Comparison of ENCODE assay signal across 8 cellular contexts in the genomic region with DNA sequence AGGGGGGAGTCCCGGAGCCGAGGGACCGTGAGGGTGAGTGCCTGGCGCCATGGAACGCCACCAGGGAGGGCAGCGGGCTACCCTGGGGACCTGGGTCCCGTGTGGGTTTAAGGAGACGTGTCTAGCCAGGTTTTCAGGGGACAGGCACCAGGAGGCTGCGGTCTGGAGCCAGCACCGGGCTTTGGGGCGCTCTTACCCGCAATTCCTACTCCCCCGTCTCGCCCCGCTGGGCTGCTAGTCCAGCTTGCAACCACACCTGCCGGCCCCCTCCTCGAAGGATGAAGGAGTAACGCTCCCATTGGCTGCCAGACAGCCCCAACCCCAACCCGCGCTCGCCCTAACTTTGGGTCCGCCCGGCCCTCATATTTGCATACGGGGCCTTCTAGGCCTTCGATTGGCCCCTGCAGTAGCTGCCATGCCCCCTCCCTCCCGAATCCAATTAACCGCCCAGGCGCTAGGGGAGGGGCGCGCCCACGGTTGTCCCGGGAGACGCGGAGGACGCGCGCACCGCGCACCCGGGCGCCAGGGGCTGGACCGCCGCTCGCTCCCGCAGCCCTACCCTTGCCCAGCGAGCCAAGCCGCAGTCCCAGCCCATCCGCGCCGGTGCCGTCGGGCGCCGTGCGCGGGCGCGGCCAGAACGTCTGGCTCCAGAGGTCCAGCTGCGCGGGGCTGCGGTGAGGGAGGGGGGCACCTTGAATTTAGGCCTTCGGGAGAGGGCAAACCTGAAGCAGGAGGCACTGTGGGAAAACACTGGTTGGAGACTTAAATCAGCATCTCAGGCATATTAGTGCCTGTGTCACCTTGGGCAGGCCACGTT. TPM values are rescaled to one million over a fixed set of nuclear protein-coding genes. Genes with fewer than 3 reads are reported as not detected.
DNase-seq lines count a peak whose midpoint lies in the region; ATAC-seq, FAIRE-seq and TF ChIP-seq lines count a peak whose summit lies in the region.

Gene TTLL6, minus strand, starts transcription at position 456 of the 817 bp plus-strand sequence. Its CDS starts 157 bp downstream, at position 299.

- peak within 1 kb of the TSS; percentile 59 for H3K4me3 ChIP-seq in WERI-Rb-1 (ENCODE audit: low read depth, low read length)
- H3K4me3 ChIP-seq in breast epithelium, result peak within 1 kb of the TSS; percentile 33 to 65 (median 47)
- peak within 1 kb of the TSS; percentile 24 to 44 for H3K4me3 ChIP-seq in small intestine (ENCODE audit: low read depth in 1 of 2, low read length in 2 of 2)

- H3K27ac ChIP-seq in WERI-Rb-1 (peak within 1 kb of the TSS; percentile 0; the same call in 1 of the 2 replicates), breast epithelium (no peak within 1 kb of the TSS), small intestine (ENCODE audit: low read depth in 1 of 2, low read length in 1 of 2) (no peak within 1 kb of the TSS)

- H3K27me3 ChIP-seq in WERI-Rb-1 (ENCODE audit: insufficient read depth, low read depth, severe bottlenecking) (peaks cover 19% of the 10 kb centered on the region), breast epithelium (peaks cover 0 to 5% of the 10 kb centered on the region in 2 donors), small intestine (ENCODE audit: control insufficient read depth in 2 of 2, insufficient read depth in 2 of 2, low read length in 2 of 2) (no peaks in the 10 kb centered on the region)

- TF ChIP-seq CTCF in WERI-Rb-1 (IDR thresholded peaks at IDR 0.05; ENCODE audit: low read depth, low read length) (no peak), breast epithelium (IDR thresholded peaks at IDR 0.05) (no peak)

- FAIRE-seq in small intestine (lab: Jason Lieb, UNC), result no peak

- TF ChIP-seq POLR2A in breast epithelium (IDR thresholded peaks at IDR 0.05), result no peak

- H3K4me1 ChIP-seq in breast epithelium, result no peaks in the 10 kb centered on the region
- peaks cover 3 to 4% of the 10 kb centered on the region in 2 donors for H3K4me1 ChIP-seq in small intestine (ENCODE audit: control insufficient read depth in 2 of 2, insufficient read depth in 1 of 2, low read depth in 1 of 2, low read length in 1 of 2)

- WGBS in small intestine, 3 donors, result 1 to 2% (median 1%) methylated on average over 53 to 64 of the region's 64 CpGs

- intact Hi-C loops in breast epithelium (cut with DNase I; ENCODE audit: low total_unique reads), result no loop called here

- no peaks in the 10 kb centered on the region for H3K9me3 ChIP-seq in WERI-Rb-1 (ENCODE audit: severe bottlenecking)
- H3K9me3 ChIP-seq in breast epithelium, result no peaks in the 10 kb centered on the region
- no peaks in the 10 kb centered on the region for H3K9me3 ChIP-seq in small intestine (ENCODE audit: control insufficient read depth, low read depth)

- ATAC-seq in HG02763 (IDR thresholded peaks at IDR 0.05; ENCODE audit: unreplicated experiment) (peak; percentile 81), GM19351 (IDR thresholded peaks at IDR 0.05; ENCODE audit: unreplicated experiment) (no peak)

- no peaks in the 10 kb centered on the region for H3K36me3 ChIP-seq in WERI-Rb-1
- no peaks in the 10 kb centered on the region for H3K36me3 ChIP-seq in breast epithelium
- H3K36me3 ChIP-seq in small intestine (ENCODE audit: control insufficient read depth in 2 of 2, insufficient read depth in 2 of 2, low read length in 2 of 2), result no peaks in the 10 kb centered on the region

- peak; percentile 89 for DNase-seq in DMS79 (lab: John Stamatoyannopoulos, UW)
- DNase-seq in NCI-H2107 (lab: John Stamatoyannopoulos, UW), result peak; percentile 30
- peak; percentile 98 for DNase-seq in WERI-Rb-1
- peak; percentile 79 to 85 for DNase-seq in breast epithelium (ENCODE audit: low spot score in 2 of 2)
- DNase-seq in iPS-NIHi7 (ENCODE audit: extremely low spot score), result peak; percentile 98
- peak; percentile 92 for DNase-seq in small intestine

RNA-seq across cellular contexts. Expression of gene TTLL6, which starts in this region (rescaled TPM):
- under 1 TPM in 2 of 3 donors, not detected in 1; under 0.01 to 0.32 TPM for total RNA-seq in breast epithelium
- 1 to 10 TPM; 1.6 to 4.2 (median 2.7) TPM for polyA plus RNA-seq in small intestine

Comparison
In these comparisons a context has a peak if more than half of its experiments do, and no peak if none do; other contexts are left out.
1. Peak in DNase-seq and H3K4me3 ChIP-seq in breast epithelium; RNA of the gene not detected or under 1 TPM.
2. DNase-seq: peak in every context shown above with its lines; median percentile 98 in WERI-Rb-1; 98 in iPS-NIHi7; 92 in small intestine; 89 in DMS79; 82 in breast epithelium; 30 in NCI-H2107.